ENCODE assay signal across 18 cellular contexts in genomic region chr1:110007458-110007857, GRCh38. TPM values are rescaled to one million over a fixed set of nuclear protein-coding genes. Genes with fewer than 3 reads are reported as not detected.
DNase-seq lines count a peak whose midpoint lies in the region; ATAC-seq, FAIRE-seq and TF ChIP-seq lines count a peak whose summit lies in the region.
"Had no signal": no experiment of that assay in that cellular context is flagged by ENCODE, and none has a peak within 500 bp of the region (broad histone marks: within the 10 kb centered on the region; RNA-seq: fewer than 3 reads in every experiment).

No MANE protein-coding gene starts in this region.

- dilution Hi-C loops in IMR-90 (cut with HindIII; ENCODE audit: low sequenced_read_pairs, unreplicated experiment): no loop called here

- no peaks in the 10 kb centered on the region for H3K27me3 Mint-ChIP-seq in brain
- no peaks in the 10 kb centered on the region for H3K27me3 Mint-ChIP-seq in naive B cell
- H3K27me3 Mint-ChIP-seq: activated CD4-positive, alpha-beta T cell treated with anti-CD3 and anti-CD28 coated beads, Interleukin-2, amount 10 ng/mL, durations not matched to agents 7 days and 5 days; natural killer cell treated with Interleukin-12 subunit alpha and Interleukin-12 subunit beta and Interleukin-15 and Interleukin-18, amount 100 ng/mL, for 72 hours; stimulated activated naive CD8-positive, alpha-beta T cell treated with anti-CD3 and anti-CD28 coated beads, Interleukin-15, Interleukin-2, amounts not matched to agents 100 ng/mL and 50 ng/mL, for 24 hours had no signal

- FAIRE-seq in A549 (lab: Jason Lieb, UNC): no peak
- FAIRE-seq: GM19239 had no signal

- no peak overlapping the region for H3K4ac ChIP-seq in IMR-90 (ENCODE audit: low read depth, low read length)

- CTCF ChIA-PET in A549 (lab: Yijun Ruan, JAX): interaction anchor here (0.8 to 5.0 kb wide), 8 partner anchors 9 to 475 kb away, joined by 3 to 46 read pairs (median 4); partner anchors contain the start of gene AHCYL1
- CTCF ChIA-PET in IMR-90 (lab: Yijun Ruan, JAX): interaction anchor here (1.1 kb wide), 1 partner anchor 185 kb away, joined by 3 read pairs; no protein-coding TSS in a partner anchor

- H3K36me3 ChIP-seq in IMR-90 (ENCODE audit: control insufficient read depth, insufficient read depth, low read length): peaks cover 18% of the 10 kb centered on the region

- H3K79me1 ChIP-seq in IMR-90 (ENCODE audit: low read depth in 1 of 2, low read length in 2 of 2): peaks cover 26 to 63% of the 10 kb centered on the region in 2 experiments

- no peak overlapping the region for H3K9ac ChIP-seq in IMR-90 (ENCODE audit: low read depth, low read length)

- H3K4me3 Mint-ChIP-seq in brain (peak overlapping the region in 1 of 5 experiments; percentile 46), naive B cell (no peak overlapping the region)
- H3K4me3 Mint-ChIP-seq: activated CD4-positive, alpha-beta T cell treated with anti-CD3 and anti-CD28 coated beads, Interleukin-2, amount 10 ng/mL, durations not matched to agents 7 days and 5 days; activated naive CD4-positive, alpha-beta T cell treated with anti-CD3 and anti-CD28 coated beads for 36 hours; natural killer cell treated with Interleukin-12 subunit alpha and Interleukin-12 subunit beta and Interleukin-15 and Interleukin-18, amount 100 ng/mL, for 72 hours; stimulated activated naive CD8-positive, alpha-beta T cell treated with anti-CD3 and anti-CD28 coated beads, Interleukin-15, Interleukin-2, amounts not matched to agents 100 ng/mL and 50 ng/mL, for 24 hours had no signal

- H4K8ac ChIP-seq in IMR-90 (ENCODE audit: low read depth in 2 of 2, low read length in 2 of 2): no peak overlapping the region

- H3K27ac Mint-ChIP-seq in brain (peak overlapping the region in 4 of 5 experiments; percentile 72 to 93 (median 84)), naive B cell (peak overlapping the region in 4 of 6 donors; percentile 24 to 60 (median 34))
- H3K27ac Mint-ChIP-seq: activated CD4-positive, alpha-beta T cell treated with anti-CD3 and anti-CD28 coated beads, Interleukin-2, amount 10 ng/mL, durations not matched to agents 7 days and 5 days; activated naive CD4-positive, alpha-beta T cell treated with anti-CD3 and anti-CD28 coated beads for 36 hours; natural killer cell treated with Interleukin-12 subunit alpha and Interleukin-12 subunit beta and Interleukin-15 and Interleukin-18, amount 100 ng/mL, for 72 hours; stimulated activated naive CD8-positive, alpha-beta T cell treated with anti-CD3 and anti-CD28 coated beads, Interleukin-15, Interleukin-2, amounts not matched to agents 100 ng/mL and 50 ng/mL, for 24 hours had no signal

- intact Hi-C loops in IMR-90 (cut with micrococcal nuclease): no loop called here

- no peak overlapping the region for H4K5ac ChIP-seq in IMR-90 (ENCODE audit: low read depth, low read length)

- no peak overlapping the region for H2BK20ac ChIP-seq in IMR-90 (ENCODE audit: low read depth, low read length)

- H2AFZ ChIP-seq in IMR-90 (replicated peaks; ENCODE audit: low read length, poor library complexity): no peak overlapping the region

- H3K14ac ChIP-seq in IMR-90 (replicated peaks; ENCODE audit: low read depth, low read length): 0 out of 2 replicates have a peak overlapping the region, but pooled peaks have one; percentile 16

- H3K4me2 ChIP-seq in A549: peak overlapping the region; percentile 96; the same call in 2 of the 3 replicates
- H3K4me2 ChIP-seq in IMR-90 (ENCODE audit: low read depth, low read length): 0 out of 2 replicates have a peak overlapping the region, but pooled peaks have one; percentile 3

- no peak overlapping the region for H3K56ac ChIP-seq in IMR-90 (ENCODE audit: extremely low read depth, insufficient read depth, low read length)

- H3K4me1 Mint-ChIP-seq in brain: peaks cover 54% of the 10 kb centered on the region
- H3K4me1 Mint-ChIP-seq in naive B cell: peaks cover 41 to 56% (median 54%) of the 10 kb centered on the region in 3 donors

- no peak for TF ChIP-seq RAD21 in A549 (conservative IDR thresholded peaks at IDR 0.05 in 1 of 2, IDR thresholded peaks at IDR 0.05 in 1 of 2)
- no peak for TF ChIP-seq RAD21 in IMR-90 (IDR thresholded peaks at IDR 0.05; ENCODE audit: low read length)

- DNase-seq in A549 (ENCODE audit: low read depth in 1 of 2, low spot score in 1 of 2): no peak
- no peak for DNase-seq in IMR-90
- no peak for DNase-seq in naive B cell
- DNase-seq in coronary artery (ENCODE audit: low spot score): no peak
- DNase-seq in NCI-H128 (lab: John Stamatoyannopoulos, UW; ENCODE audit: unreplicated experiment): no peak
- DNase-seq in NCI-H2029 treated with DMSO at 0.1 percent for 48 hours (lab: John Stamatoyannopoulos, UW): no peak
- DNase-seq: activated CD4-positive, alpha-beta T cell treated with anti-CD3 and anti-CD28 coated beads, Interleukin-2, amount 10 ng/mL, durations not matched to agents 7 days and 5 days; activated naive CD4-positive, alpha-beta T cell treated with anti-CD3 and anti-CD28 coated beads for 36 hours; erythroblast; NCI-H187 treated with DMSO at 0.1 percent for 48 hours; NCI-H526; PC-3 had no signal

- H3K23ac ChIP-seq in IMR-90 (ENCODE audit: low read depth, low read length): no peak overlapping the region

- TF ChIP-seq CTCF in A549 (IDR thresholded peaks at IDR 0.05) (no peak), IMR-90 (conservative IDR thresholded peaks at IDR 0.05; ENCODE audit: low read depth, low read length) (no peak), brain (conservative IDR thresholded peaks at IDR 0.05) (no peak), coronary artery (IDR thresholded peaks at IDR 0.05) (no peak)

- no TSS peak for BruUV-seq in IMR-90 (replicated peaks; lab: Mats Ljungman, UMichigan)

- peak overlapping the region; percentile 46; the same call in 1 of the 2 replicates for H2AK5ac ChIP-seq in IMR-90 (ENCODE audit: low read depth, low read length)

- no peak overlapping the region for H2BK120ac ChIP-seq in IMR-90 (ENCODE audit: low read depth, low read length)

- no peak overlapping the region for H2BK5ac ChIP-seq in IMR-90 (ENCODE audit: low read depth, low read length, poor library complexity, severe bottlenecking)

- POLR2A ChIA-PET in A549 (lab: Yijun Ruan, JAX) (no interaction called here), IMR-90 (lab: Charles Lee; ENCODE audit: unreplicated experiment) (no interaction called here)

- ATAC-seq in A549: no peak
- ATAC-seq in IMR-90 (ENCODE audit: low read depth): no peak
- ATAC-seq in naive B cell (ENCODE audit: low read depth in 2 of 2): no peak
- ATAC-seq in GM18867 (IDR thresholded peaks at IDR 0.05; ENCODE audit: unreplicated experiment): no peak
- ATAC-seq: natural killer cell treated with Interleukin-12 subunit alpha and Interleukin-12 subunit beta and Interleukin-15 and Interleukin-18, amount 100 ng/mL, for 72 hours; PC-3 had no signal

- peaks cover 45% of the 10 kb centered on the region for H3K36me3 Mint-ChIP-seq in brain
- peaks cover 0 to 3% of the 10 kb centered on the region in 2 donors for H3K36me3 Mint-ChIP-seq in naive B cell

- H4K91ac ChIP-seq in IMR-90 (ENCODE audit: insufficient read depth, low read depth, low read length): no peak overlapping the region

- H3K9me1 ChIP-seq in IMR-90 (ENCODE audit: insufficient read depth, low read length): peaks cover 16% of the 10 kb centered on the region

- H3K27ac ChIP-seq in A549 (peak overlapping the region in 1 of 2 experiments; percentile 43; a peak in 2 of 6 replicates), IMR-90 (ENCODE audit: insufficient read depth, low read length) (no peak overlapping the region), coronary artery (no peak overlapping the region)
- H3K27ac ChIP-seq: ascending aorta had no signal

- H3K9me3 Mint-ChIP-seq in brain (no peaks in the 10 kb centered on the region), naive B cell (no peaks in the 10 kb centered on the region)
- H3K9me3 Mint-ChIP-seq: activated CD4-positive, alpha-beta T cell treated with anti-CD3 and anti-CD28 coated beads, Interleukin-2, amount 10 ng/mL, durations not matched to agents 7 days and 5 days; activated naive CD4-positive, alpha-beta T cell treated with anti-CD3 and anti-CD28 coated beads for 36 hours; natural killer cell treated with Interleukin-12 subunit alpha and Interleukin-12 subunit beta and Interleukin-15 and Interleukin-18, amount 100 ng/mL, for 72 hours; stimulated activated naive CD8-positive, alpha-beta T cell treated with anti-CD3 and anti-CD28 coated beads, Interleukin-15, Interleukin-2, amounts not matched to agents 100 ng/mL and 50 ng/mL, for 24 hours had no signal

- peaks cover 45% of the 10 kb centered on the region for H3K4me1 ChIP-seq in A549
- peaks cover 17% of the 10 kb centered on the region for H3K4me1 ChIP-seq in IMR-90 (ENCODE audit: control insufficient read depth, insufficient read depth, low read length)

- WGBS in A549 (ENCODE audit: missing lambda C conversion rate): 91% methylated on average over 2 of the region's 2 CpGs
- no CpG with 5 or more reads among the region's 2 CpGs for WGBS in IMR-90 (ENCODE audit: extremely low coverage in 2 of 2, insufficient read length in 1 of 2), 2 experiments

- in situ Hi-C loops in IMR-90 (cut with MboI; ENCODE audit: low sequenced_read_pairs): no loop called here

- H2AK9ac ChIP-seq in IMR-90 (replicated peaks; ENCODE audit: low read depth, low read length, poor library complexity): no peak overlapping the region

- H3K4me3 ChIP-seq in A549 (no peak overlapping the region), IMR-90 (ENCODE audit: insufficient read depth, low read depth, low read length) (no peak overlapping the region), coronary artery (no peak overlapping the region)
- H3K4me3 ChIP-seq: ascending aorta had no signal

- TF ChIP-seq POLR2A in A549 (IDR thresholded peaks at IDR 0.05; ENCODE audit: low read length) (no peak), IMR-90 (IDR thresholded peaks at IDR 0.05; ENCODE audit: low read depth, low read length) (no peak)

- no peak overlapping the region for H2BK15ac ChIP-seq in IMR-90 (ENCODE audit: low read depth, low read length)

- H3K9me3 ChIP-seq in A549 (no peaks in the 10 kb centered on the region), IMR-90 (ENCODE audit: control insufficient read depth, insufficient read depth, low read length) (no peaks in the 10 kb centered on the region)
- H3K9me3 ChIP-seq: ascending aorta had no signal

- no peaks in the 10 kb centered on the region for H3K27me3 ChIP-seq in IMR-90 (ENCODE audit: control insufficient read depth, insufficient read depth, low read length)
- H3K27me3 ChIP-seq: ascending aorta had no signal

- TF ChIP-seq EP300 in A549 (IDR thresholded peaks at IDR 0.05): no peak

- H3K18ac ChIP-seq in IMR-90 (ENCODE audit: low read depth, low read length): no peak overlapping the region

- H4K20me1 ChIP-seq in IMR-90 (ENCODE audit: insufficient read depth, low read length): peaks cover 43% of the 10 kb centered on the region

RNA-seq across cellular contexts. Expression of gene AHCYL1, which starts 22.9 kb away (rescaled TPM):
- polyA plus RNA-seq in A549 (2011; rRNA removed): 147 and 148 TPM in 2 replicates
- polyA plus RNA-seq in A549 (2012; cell fraction: cytosol; rRNA removed): 66.5 and 81.2 TPM in 2 replicates
- 65.5 and 81.1 TPM in 2 replicates for polyA plus RNA-seq in A549 (2012; cell fraction: nucleus; rRNA removed)
- 124 to 145 TPM (median 133 TPM) in 3 replicates for polyA plus RNA-seq in A549 (2017; fragmentation: RNase III; extraction: RNeasy Plus Mini Kit Qiagen cat#74134 plus additional on column Dnase treatment)
- polyA minus RNA-seq in A549 (2011; rRNA and poly(A)+ RNA removed): 94.6 and 102 TPM in 2 replicates
- total RNA-seq in IMR-90 (2012; rRNA removed): 73.9 and 76.0 TPM in 2 replicates
- polyA plus RNA-seq in IMR-90 (2012; rRNA removed): 63.9 and 75.1 TPM in 2 replicates
- polyA plus RNA-seq in IMR-90 (2012; cell fraction: cytosol; rRNA removed): 25.3 and 33.6 TPM in 2 replicates
- 45.6 and 132 TPM in 2 replicates for polyA plus RNA-seq in IMR-90 (2012; cell fraction: nucleus; rRNA removed; ENCODE audit: low replicate concordance)
- polyA plus RNA-seq in brain (ENCODE audit: insufficient read depth, low read depth, low replicate concordance): 164 TPM
- 10 to 100 TPM; 46.9 to 62.0 (median 57.5) TPM for polyA plus RNA-seq in naive B cell (ENCODE audit: low read depth in 6 of 6)

RNA-seq across cellular contexts. Expression of gene STRIP1, which starts 27.0 kb away (rescaled TPM):
- polyA plus RNA-seq in A549 (2011; rRNA removed) (16.4 and 20.2 TPM in 2 replicates), A549 (2017; fragmentation: RNase III; extraction: RNeasy Plus Mini Kit Qiagen cat#74134 plus additional on column Dnase treatment) (14.4 to 16.7 TPM (median 16.1 TPM) in 3 replicates), IMR-90 (2012; rRNA removed) (28.6 and 30.4 TPM in 2 replicates), brain (ENCODE audit: insufficient read depth, low read depth, low replicate concordance) (27.8 TPM), naive B cell (ENCODE audit: low read depth in 6 of 6) (10 to 100 TPM; 19.3 to 45.4 (median 24.1) TPM)
- 13.3 and 14.6 TPM in 2 replicates for polyA plus RNA-seq in A549 (2012; cell fraction: cytosol; rRNA removed)
- 31.9 and 33.1 TPM in 2 replicates for polyA plus RNA-seq in A549 (2012; cell fraction: nucleus; rRNA removed)
- polyA minus RNA-seq in A549 (2011; rRNA and poly(A)+ RNA removed): 30.5 and 34.0 TPM in 2 replicates
- 31.4 and 33.5 TPM in 2 replicates for total RNA-seq in IMR-90 (2012; rRNA removed)
- polyA plus RNA-seq in IMR-90 (2012; cell fraction: cytosol; rRNA removed): 13.7 and 17.1 TPM in 2 replicates
- polyA plus RNA-seq in IMR-90 (2012; cell fraction: nucleus; rRNA removed; ENCODE audit: low replicate concordance): 82.7 and 95.7 TPM in 2 replicates
